39 cellular contexts compared by ENCODE assay signal in genomic region chr11:8345179-8345578, GRCh38.
"Had no signal": no experiment of that assay in that cellular context is flagged by ENCODE, and none has a peak within 500 bp of the region (broad histone marks: within the 10 kb centered on the region; RNA-seq: fewer than 3 reads in every experiment).

No MANE protein-coding gene starts in this region.

- H3K9me3 ChIP-seq: ascending aorta had no signal

- H3K27ac ChIP-seq: ascending aorta, cardiac muscle cell, WERI-Rb-1 had no signal

- DNase-seq: activated CD4-positive, alpha-beta memory T cell treated with anti-CD3 and anti-CD28 coated beads, Interleukin-2, amount 10 ng/mL, durations not matched to agents 7 days and 5 days; activated CD4-positive, alpha-beta T cell treated with anti-CD3 and anti-CD28 coated beads for 1 hour; activated CD4-positive, alpha-beta T cell treated with anti-CD3 and anti-CD28 coated beads for 36 hours; activated CD4-positive, alpha-beta T cell treated with anti-CD3 and anti-CD28 coated beads for 48 hours; activated CD4-positive, alpha-beta T cell treated with anti-CD3 and anti-CD28 coated beads, Interleukin-2, amount 10 ng/mL, durations not matched to agents 7 days and 5 days; activated CD4-positive, alpha-beta T cell treated with anti-CD3 and anti-CD28 coated beads, Interleukin-2, amount 50 U/mL, for 48 hours; activated CD4-positive, CD25-positive, alpha-beta regulatory T cell; activated CD8-positive, alpha-beta memory T cell treated with anti-CD3 and anti-CD28 coated beads for 24 hours; activated CD8-positive, alpha-beta memory T cell treated with anti-CD3 and anti-CD28 coated beads, Interleukin-2, amount 10 ng/mL, durations not matched to agents 7 days and 5 days; activated CD8-positive, alpha-beta memory T cell treated with anti-CD3 and anti-CD28 coated beads, Interleukin-2, amount 50 U/mL, for 48 hours; activated CD8-positive, alpha-beta T cell treated with anti-CD3 and anti-CD28 coated beads, Interleukin-2, amount 10 ng/mL, durations not matched to agents 7 days and 5 days; activated effector memory CD4-positive, alpha-beta T cell treated with Interleukin-2 at 50 U/mL for 16 hours; activated gamma-delta T cell; activated naive CD4-positive, alpha-beta T cell treated with anti-CD3 and anti-CD28 coated beads for 36 hours; activated naive CD8-positive, alpha-beta T cell treated with anti-CD3 and anti-CD28 coated beads, Interleukin-2, amount 10 ng/mL, durations not matched to agents 7 days and 5 days; activated naive CD8-positive, alpha-beta T cell treated with anti-CD3 and anti-CD28 coated beads, Interleukin-2, amount 50 U/mL, for 24 hours; activated T-cell treated with anti-CD3 and anti-CD28 coated beads, Interleukin-2, amount 50 U/mL, for 24 hours; activated T-cell treated with anti-CD3 and anti-CD28 coated beads, Interleukin-2, amount 50 U/mL, for 48 hours; amygdala; anterior cingulate cortex; caudate nucleus; cerebellar nuclear complex; T-helper 1 cell; T-helper 2 cell; T-helper 9 cell; WERI-Rb-1 had no signal

- H3K27me3 ChIP-seq: ascending aorta, cardiac muscle cell had no signal

- ATAC-seq: activated CD4-positive, alpha-beta T cell treated with anti-CD3 and anti-CD28 coated beads for 36 hours; activated CD4-positive, CD25-positive, alpha-beta regulatory T cell treated with anti-CD3 and anti-CD28 coated beads, Interleukin-2, amount 50 U/mL, for 24 hours; activated CD8-positive, alpha-beta memory T cell treated with anti-CD3 and anti-CD28 coated beads, Interleukin-2, amount 10 ng/mL, durations not matched to agents 7 days and 5 days; activated CD8-positive, alpha-beta T cell treated with anti-CD3 and anti-CD28 coated beads, Interleukin-2, amount 10 ng/mL, durations not matched to agents 7 days and 5 days; activated naive CD8-positive, alpha-beta T cell treated with anti-CD3 and anti-CD28 coated beads, Interleukin-2, amount 50 U/mL, for 24 hours; WTC11 had no signal

- H3K36me3 Mint-ChIP-seq: activated CD8-positive, alpha-beta memory T cell treated with anti-CD3 and anti-CD28 coated beads, Interleukin-2, amount 10 ng/mL, durations not matched to agents 7 days and 5 days; activated naive CD4-positive, alpha-beta T cell treated with anti-CD3 and anti-CD28 coated beads, Interleukin-2, amount 50 U/mL, for 24 hours; activated naive CD8-positive, alpha-beta T cell; brain; WTC11 had no signal

- H3K27ac Mint-ChIP-seq: activated CD4-positive, alpha-beta memory T cell treated with anti-CD3 and anti-CD28 coated beads, Interleukin-2, amount 10 ng/mL, durations not matched to agents 7 days and 5 days; activated CD4-positive, alpha-beta T cell treated with anti-CD3 and anti-CD28 coated beads for 36 hours; activated CD4-positive, alpha-beta T cell treated with anti-CD3 and anti-CD28 coated beads, Interleukin-2, amount 10 ng/mL, durations not matched to agents 7 days and 5 days; activated CD8-positive, alpha-beta memory T cell treated with anti-CD3 and anti-CD28 coated beads, Interleukin-2, amount 10 ng/mL, durations not matched to agents 7 days and 5 days; activated CD8-positive, alpha-beta T cell treated with anti-CD3 and anti-CD28 coated beads, Interleukin-2, amount 10 ng/mL, durations not matched to agents 7 days and 5 days; activated naive CD4-positive, alpha-beta T cell treated with anti-CD3 and anti-CD28 coated beads for 36 hours; activated naive CD4-positive, alpha-beta T cell treated with anti-CD3 and anti-CD28 coated beads, Interleukin-2, amount 50 U/mL, for 24 hours; activated naive CD8-positive, alpha-beta T cell; activated naive CD8-positive, alpha-beta T cell treated with anti-CD3 and anti-CD28 coated beads, Interleukin-2, amount 10 ng/mL, durations not matched to agents 7 days and 5 days; activated naive CD8-positive, alpha-beta T cell treated with anti-CD3 and anti-CD28 coated beads, Interleukin-2, amount 50 U/mL, for 24 hours; activated T-cell treated with anti-CD3 and anti-CD28 coated beads, Interleukin-2, amount 50 U/mL, for 24 hours; activated T-helper 2 cell treated with anti-CD3 and anti-CD28 coated beads, Interferon-gamma antibody, Interleukin-2, Interleukin-4, amounts not matched to agents 10 μg/mL and 5 μg/mL and 100 μg/mL, durations not matched to agents 14 hours and 24 hours and 36 hours; T-helper 1 cell treated with Interleukin-12 subunit alpha and Interleukin-12 subunit beta and Interleukin-4 antibody, amounts not matched to agents 30 μg/mL and 1 μg/mL, for 36 hours; T-helper 2 cell treated with Interferon-gamma antibody and Interleukin-4, amounts not matched to agents 5 μg/mL and 100 μg/mL, for 36 hours; WTC11 had no signal

- FAIRE-seq: bronchial epithelial cell, TTC549 had no signal

- H3K27me3 Mint-ChIP-seq: activated CD4-positive, alpha-beta memory T cell treated with anti-CD3 and anti-CD28 coated beads, Interleukin-2, amount 10 ng/mL, durations not matched to agents 7 days and 5 days; activated CD4-positive, alpha-beta T cell treated with anti-CD3 and anti-CD28 coated beads for 36 hours; activated CD4-positive, alpha-beta T cell treated with anti-CD3 and anti-CD28 coated beads, Interleukin-2, amount 10 ng/mL, durations not matched to agents 7 days and 5 days; activated CD8-positive, alpha-beta memory T cell treated with anti-CD3 and anti-CD28 coated beads, Interleukin-2, amount 10 ng/mL, durations not matched to agents 7 days and 5 days; activated naive CD4-positive, alpha-beta T cell treated with anti-CD3 and anti-CD28 coated beads, Interleukin-2, amount 50 U/mL, for 24 hours; activated naive CD8-positive, alpha-beta T cell; activated naive CD8-positive, alpha-beta T cell treated with anti-CD3 and anti-CD28 coated beads, Interleukin-2, amount 50 U/mL, for 24 hours had no signal

- H3K4me3 ChIP-seq: ascending aorta, cardiac muscle cell had no signal

- H3K4me1 Mint-ChIP-seq: activated CD4-positive, alpha-beta memory T cell treated with anti-CD3 and anti-CD28 coated beads, Interleukin-2, amount 10 ng/mL, durations not matched to agents 7 days and 5 days; activated naive CD4-positive, alpha-beta T cell treated with anti-CD3 and anti-CD28 coated beads, Interleukin-2, amount 50 U/mL, for 24 hours had no signal

- H3K4me3 Mint-ChIP-seq: activated CD4-positive, alpha-beta memory T cell treated with anti-CD3 and anti-CD28 coated beads, Interleukin-2, amount 10 ng/mL, durations not matched to agents 7 days and 5 days; activated CD4-positive, alpha-beta T cell treated with anti-CD3 and anti-CD28 coated beads for 36 hours; activated CD4-positive, alpha-beta T cell treated with anti-CD3 and anti-CD28 coated beads, Interleukin-2, amount 10 ng/mL, durations not matched to agents 7 days and 5 days; activated CD8-positive, alpha-beta memory T cell treated with anti-CD3 and anti-CD28 coated beads, Interleukin-2, amount 10 ng/mL, durations not matched to agents 7 days and 5 days; activated CD8-positive, alpha-beta T cell treated with anti-CD3 and anti-CD28 coated beads, Interleukin-2, amount 10 ng/mL, durations not matched to agents 7 days and 5 days; activated naive CD4-positive, alpha-beta T cell treated with anti-CD3 and anti-CD28 coated beads for 36 hours; activated naive CD4-positive, alpha-beta T cell treated with anti-CD3 and anti-CD28 coated beads, Interleukin-2, amount 50 U/mL, for 24 hours; activated naive CD8-positive, alpha-beta T cell; activated naive CD8-positive, alpha-beta T cell treated with anti-CD3 and anti-CD28 coated beads, Interleukin-2, amount 10 ng/mL, durations not matched to agents 7 days and 5 days; activated naive CD8-positive, alpha-beta T cell treated with anti-CD3 and anti-CD28 coated beads, Interleukin-2, amount 50 U/mL, for 24 hours; activated T-cell treated with anti-CD3 and anti-CD28 coated beads, Interleukin-2, amount 50 U/mL, for 24 hours; brain; central memory CD8-positive, alpha-beta T cell; T-helper 1 cell treated with Interleukin-12 subunit alpha and Interleukin-12 subunit beta and Interleukin-4 antibody, amounts not matched to agents 30 μg/mL and 1 μg/mL, for 36 hours; T-helper 2 cell treated with Interferon-gamma antibody and Interleukin-4, amounts not matched to agents 5 μg/mL and 100 μg/mL, for 36 hours; WTC11 had no signal

- H3K4me1 ChIP-seq: ascending aorta had no signal

- H3K9me3 Mint-ChIP-seq: activated CD4-positive, alpha-beta memory T cell treated with anti-CD3 and anti-CD28 coated beads, Interleukin-2, amount 10 ng/mL, durations not matched to agents 7 days and 5 days; activated naive CD4-positive, alpha-beta T cell treated with anti-CD3 and anti-CD28 coated beads, Interleukin-2, amount 50 U/mL, for 24 hours; activated naive CD8-positive, alpha-beta T cell treated with anti-CD3 and anti-CD28 coated beads, Interleukin-2, amount 50 U/mL, for 24 hours; activated T-cell treated with anti-CD3 and anti-CD28 coated beads, Interleukin-2, amount 50 U/mL, for 24 hours; activated T-helper 2 cell treated with anti-CD3 and anti-CD28 coated beads, Interferon-gamma antibody, Interleukin-2, Interleukin-4, amounts not matched to agents 10 μg/mL and 5 μg/mL and 100 μg/mL, durations not matched to agents 14 hours and 24 hours and 36 hours; central memory CD8-positive, alpha-beta T cell; T-helper 1 cell treated with Interleukin-12 subunit alpha and Interleukin-12 subunit beta and Interleukin-4 antibody, amounts not matched to agents 30 μg/mL and 1 μg/mL, for 36 hours had no signal

- H3K36me3 ChIP-seq: ascending aorta, cardiac muscle cell, WERI-Rb-1 had no signal
